ENCODE assay signal across 25 cellular contexts in the genomic region with DNA sequence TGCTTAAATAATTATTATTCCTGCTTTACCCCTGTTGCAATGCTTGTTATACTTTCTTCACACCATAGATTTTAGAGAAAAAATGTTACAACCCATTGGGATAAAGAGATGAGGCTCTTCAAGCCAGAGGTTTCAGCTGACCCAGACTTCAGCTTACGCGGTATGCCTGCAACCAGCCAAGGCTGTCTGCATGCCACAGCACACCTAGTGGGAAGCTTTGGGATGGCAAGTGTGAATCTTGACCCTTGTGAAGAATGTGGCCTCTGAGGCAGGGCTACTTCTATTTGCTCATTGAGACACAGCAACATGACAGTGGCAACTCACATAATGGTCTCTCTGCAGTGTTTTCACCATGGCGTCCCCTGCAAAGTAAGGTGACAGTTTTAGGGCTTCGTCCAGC.
DNase-seq lines count a peak whose midpoint lies in the region; ATAC-seq, FAIRE-seq and TF ChIP-seq lines count a peak whose summit lies in the region.
"Had no signal": no experiment of that assay in that cellular context is flagged by ENCODE, and none has a peak within 500 bp of the region (broad histone marks: within the 10 kb centered on the region; RNA-seq: fewer than 3 reads in every experiment).

No MANE protein-coding gene starts in this region.

- TF ChIP-seq CTCF in GM12874 (IDR thresholded peaks at IDR 0.05; ENCODE audit: insufficient read depth, low read depth, low read length) (peak; percentile 22; the same call in 1 of the 2 replicates), MM.1S (IDR thresholded peaks at IDR 0.05; ENCODE audit: low read length) (peak; percentile 15; the same call in 1 of the 2 replicates), H1 (IDR thresholded peaks at IDR 0.05; ENCODE audit: control extremely low read depth in 1 of 3, insufficient read depth in 1 of 3, low read depth in 1 of 3, low read length in 3 of 3) (peak; percentile 58 to 94 (median 81)), neural progenitor cell (IDR thresholded peaks at IDR 0.05) (peak; percentile 51), heart right ventricle (IDR thresholded peaks at IDR 0.05) (no peak)

- H4K8ac ChIP-seq in H1 (ENCODE audit: extremely low read depth, insufficient read depth, low read length), result no peak overlapping the region

- no peak overlapping the region for H3K4me3 Mint-ChIP-seq in neural progenitor cell
- H3K4me3 Mint-ChIP-seq: B cell; memory B cell; naive thymus-derived CD4-positive, alpha-beta T cell had no signal

- H4K5ac ChIP-seq in H1 (ENCODE audit: insufficient read length, low read depth, low read length), result no peak overlapping the region

- no peak overlapping the region for H3K23ac ChIP-seq in H1 (ENCODE audit: insufficient read length)

- H3K27ac ChIP-seq in MM.1S (ENCODE audit: low read length), result no peak overlapping the region
- no peak overlapping the region for H3K27ac ChIP-seq in H1 (ENCODE audit: low read depth, low read length)
- H3K27ac ChIP-seq in neural progenitor cell, result no peak overlapping the region
- H3K27ac ChIP-seq in heart right ventricle, result no peak overlapping the region
- H3K27ac ChIP-seq: cardiac muscle cell, dorsolateral prefrontal cortex, GM23248, prostate gland, SJSA1, vagina had no signal

- H3K14ac ChIP-seq in H1 (ENCODE audit: insufficient read length), result no peak overlapping the region

- H3K4me3 ChIP-seq in MM.1S (ENCODE audit: low read length) (no peak overlapping the region), H1 (ENCODE audit: extremely low read depth in 1 of 4, insufficient read depth in 2 of 4, low read depth in 3 of 4, low read length in 4 of 4) (no peak overlapping the region), neural progenitor cell (no peak overlapping the region), heart right ventricle (no peak overlapping the region)
- H3K4me3 ChIP-seq: cardiac muscle cell, dorsolateral prefrontal cortex, GM23248, prostate gland, SJSA1, smooth muscle cell, vagina had no signal

- no peaks in the 10 kb centered on the region for H3K79me1 ChIP-seq in H1 (ENCODE audit: low read depth, low read length)

- TF ChIP-seq RAD21 in H1 (IDR thresholded peaks at IDR 0.05 in 1 of 2, conservative IDR thresholded peaks at IDR 0.05 in 1 of 2; ENCODE audit: low read depth in 2 of 2, low read length in 2 of 2), result peak; percentile 64 to 73

- no peaks in the 10 kb centered on the region for H3K4me1 Mint-ChIP-seq in neural progenitor cell
- H3K4me1 Mint-ChIP-seq: B cell; IgD-negative memory B cell; memory B cell; naive thymus-derived CD4-positive, alpha-beta T cell had no signal

- WGBS in H1 (ENCODE audit: extremely low coverage in 1 of 2, insufficient coverage in 1 of 2, insufficient read length in 1 of 2, insufficient replicate concordance in 2 of 2, low coverage in 1 of 2, low lambda C conversion rate in 2 of 2, missing lambda C conversion rate in 1 of 2), 2 experiments, result 82% methylated on average over 4 of the region's 4 CpGs; no CpG with 5 or more reads in 1 of the 2 experiments
- WGBS in heart right ventricle, 2 donors, result 83% methylated on average over 4 of the region's 4 CpGs

- H3K23me2 ChIP-seq in H1 (ENCODE audit: low read depth, low read length), result no peaks in the 10 kb centered on the region

- no peak for ATAC-seq in HG03571 (IDR thresholded peaks at IDR 0.05; ENCODE audit: unreplicated experiment)
- no peak for ATAC-seq in heart right ventricle
- ATAC-seq: naive thymus-derived CD4-positive, alpha-beta T cell had no signal

- H3K9me3 ChIP-seq in MM.1S (replicated peaks; ENCODE audit: insufficient read depth, low read length), result no peaks in the 10 kb centered on the region
- peaks cover 0 to 2% of the 10 kb centered on the region in 2 experiments; a peak in 1 of 4 replicates for H3K9me3 ChIP-seq in H1 (ENCODE audit: insufficient read depth in 2 of 2, low read depth in 1 of 2, low read length in 1 of 2)
- no peaks in the 10 kb centered on the region for H3K9me3 ChIP-seq in neural progenitor cell (ENCODE audit: low read depth)
- peaks cover 0 to 14% (median 0%) of the 10 kb centered on the region in 11 donors for H3K9me3 ChIP-seq in heart right ventricle
- H3K9me3 ChIP-seq: prostate gland, SJSA1, vagina had no signal

- no peak overlapping the region for H2BK12ac ChIP-seq in H1 (ENCODE audit: low read depth, low read length)

- CTCF ChIA-PET in H1 (lab: Charles Lee; ENCODE audit: partially characterized antibody), result interaction anchor here (0.5 to 3.3 kb wide), 23 partner anchors 9 to 1022 kb away, joined by 3 to 15 read pairs (median 4); no protein-coding TSS in a partner anchor

- H3K9me2 ChIP-seq in MM.1S (replicated peaks; ENCODE audit: insufficient read depth, low read length), result no peaks in the 10 kb centered on the region

- H3K4me1 ChIP-seq in MM.1S (ENCODE audit: low read length), result no peaks in the 10 kb centered on the region
- peaks cover 0 to 6% (median 0%) of the 10 kb centered on the region in 4 experiments; a peak in 1 of 7 replicates for H3K4me1 ChIP-seq in H1 (replicated peaks in 1 of 4; ENCODE audit: control insufficient read depth in 3 of 4, insufficient read depth in 4 of 4, low read length in 3 of 4)
- H3K4me1 ChIP-seq in neural progenitor cell, result no peaks in the 10 kb centered on the region
- H3K4me1 ChIP-seq in heart right ventricle, result no peaks in the 10 kb centered on the region
- H3K4me1 ChIP-seq: prostate gland, SJSA1, vagina had no signal

- no peaks in the 10 kb centered on the region for H3K79me2 ChIP-seq in MM.1S (ENCODE audit: low read length)
- H3K79me2 ChIP-seq in H1 (ENCODE audit: control insufficient read depth in 1 of 2, insufficient read depth in 2 of 2, low read length in 2 of 2), result no peaks in the 10 kb centered on the region
- H3K79me2 ChIP-seq in neural progenitor cell (ENCODE audit: low read depth), result no peaks in the 10 kb centered on the region

- no peak overlapping the region for H3K56ac ChIP-seq in H1 (replicated peaks; ENCODE audit: insufficient read length, low read depth, low read length)

- no peaks in the 10 kb centered on the region for H4K20me1 ChIP-seq in MM.1S (ENCODE audit: insufficient read depth, low read length)
- no peaks in the 10 kb centered on the region for H4K20me1 ChIP-seq in H1 (replicated peaks in 1 of 2; ENCODE audit: control insufficient read depth in 1 of 2, insufficient read depth in 2 of 2, low read length in 2 of 2)
- no peaks in the 10 kb centered on the region for H4K20me1 ChIP-seq in neural progenitor cell (ENCODE audit: low read depth)

- H4K91ac ChIP-seq in H1 (replicated peaks; ENCODE audit: insufficient read length, low read length), result no peak overlapping the region

- intact Hi-C loops in heart right ventricle (cut with DNase I), result no loop called here

- DNase-seq in MM.1S (no peak), H1 (ENCODE audit: low read depth in 1 of 2, low spot score in 2 of 2) (peak; percentile 17 to 72), neural progenitor cell (ENCODE audit: low spot score) (peak; percentile 45), heart right ventricle (no peak)
- DNase-seq in activated naive CD4-positive, alpha-beta T cell treated with Interleukin-2 at 50 U/mL for 16 hours, result no peak
- DNase-seq: activated CD4-positive, alpha-beta T cell treated with anti-CD3 and anti-CD28 coated beads for 1 hour; dorsolateral prefrontal cortex; GDM1; GM23248; kidney; naive thymus-derived CD4-positive, alpha-beta T cell; NCI-H1092 treated with DMSO at 0.1 percent for 48 hours; NCI-H524 treated with DMSO at 0.1 percent for 48 hours; stimulated activated CD4-positive, alpha-beta T cell treated with anti-CD3 and anti-CD28 coated beads, Interleukin-4, amount 100 ng/mL, for 24 hours had no signal

- H2BK120ac ChIP-seq in H1 (replicated peaks; ENCODE audit: low read depth, low read length), result no peak overlapping the region

- H3K9ac ChIP-seq in MM.1S (ENCODE audit: low read length) (no peak overlapping the region), H1 (replicated peaks in 1 of 4; ENCODE audit: extremely low read depth in 1 of 4, low read depth in 3 of 4, low read length in 3 of 4) (no peak overlapping the region), neural progenitor cell (no peak overlapping the region)
- H3K9ac ChIP-seq: GM23248 had no signal

- no peaks in the 10 kb centered on the region for H3K36me3 ChIP-seq in MM.1S (replicated peaks; ENCODE audit: insufficient read depth, low read length)
- H3K36me3 ChIP-seq in H1 (ENCODE audit: control insufficient read depth in 2 of 4, insufficient read depth in 4 of 4, low read length in 3 of 4), result no peaks in the 10 kb centered on the region
- no peaks in the 10 kb centered on the region for H3K36me3 ChIP-seq in neural progenitor cell
- no peaks in the 10 kb centered on the region for H3K36me3 ChIP-seq in heart right ventricle
- H3K36me3 ChIP-seq: cardiac muscle cell, prostate gland, SJSA1, vagina had no signal

- no peak overlapping the region for H2BK5ac ChIP-seq in H1 (ENCODE audit: low read depth, low read length)

- H3K4ac ChIP-seq in H1 (replicated peaks; ENCODE audit: insufficient read length, low read depth, low read length), result no peak overlapping the region

- H3K4me2 ChIP-seq in MM.1S (ENCODE audit: low read depth, low read length), result no peak overlapping the region
- H3K4me2 ChIP-seq in H1 (ENCODE audit: insufficient read depth in 1 of 2, low read depth in 2 of 2, low read length in 2 of 2), result no peak overlapping the region
- H3K4me2 ChIP-seq in neural progenitor cell, result no peak overlapping the region
- H3K4me2 ChIP-seq: smooth muscle cell had no signal

- H3K36me3 Mint-ChIP-seq in neural progenitor cell, result no peaks in the 10 kb centered on the region
- H3K36me3 Mint-ChIP-seq: IgD-negative memory B cell; naive thymus-derived CD4-positive, alpha-beta T cell had no signal

- no peaks in the 10 kb centered on the region for H3K27me3 Mint-ChIP-seq in neural progenitor cell (ENCODE audit: insufficient read depth, low read depth)
- H3K27me3 Mint-ChIP-seq: B cell, IgD-negative memory B cell, memory B cell had no signal

- H3F3A ChIP-seq in MM.1S (ENCODE audit: insufficient read depth, low read length) (no peaks in the 10 kb centered on the region), neural progenitor cell (ENCODE audit: low read depth) (no peaks in the 10 kb centered on the region)

- FAIRE-seq in H1 (lab: Jason Lieb, UNC), result peak; percentile 97
- FAIRE-seq: D721Med, kidney had no signal

- H2BK20ac ChIP-seq in H1 (ENCODE audit: low read length), result no peak overlapping the region

- no peak overlapping the region for H2BK15ac ChIP-seq in H1 (ENCODE audit: low read length)

- H3K9me3 Mint-ChIP-seq in neural progenitor cell, result peaks cover 5% of the 10 kb centered on the region

- H3K18ac ChIP-seq in H1 (ENCODE audit: extremely low read depth, low read length), result no peak overlapping the region

- POLR2A ChIA-PET in H1 (lab: Charles Lee; ENCODE audit: partially characterized antibody), result no interaction called here

- no peak overlapping the region for H2AFZ ChIP-seq in MM.1S (ENCODE audit: low read length)
- no peak overlapping the region for H2AFZ ChIP-seq in H1 (ENCODE audit: low read length)
- no peak overlapping the region for H2AFZ ChIP-seq in neural progenitor cell (replicated peaks)
- H2AFZ ChIP-seq: GM23248 had no signal

- no peak overlapping the region for H2AK5ac ChIP-seq in H1 (ENCODE audit: low read depth, low read length)

- no peak for TF ChIP-seq EP300 in H1 (IDR thresholded peaks at IDR 0.05; ENCODE audit: borderline replicate concordance in 1 of 2, low read depth in 2 of 2, low read length in 2 of 2)

- H3K27ac Mint-ChIP-seq in neural progenitor cell, result no peak overlapping the region
- H3K27ac Mint-ChIP-seq: B cell; IgD-negative memory B cell; memory B cell; naive thymus-derived CD4-positive, alpha-beta T cell had no signal

- H3K27me3 ChIP-seq in MM.1S (replicated peaks; ENCODE audit: insufficient read depth, low read length) (no peaks in the 10 kb centered on the region), H1 (replicated peaks in 1 of 4; ENCODE audit: control insufficient read depth in 3 of 4, extremely low read depth in 1 of 4, insufficient read depth in 3 of 4, low read length in 3 of 4) (no peaks in the 10 kb centered on the region), neural progenitor cell (no peaks in the 10 kb centered on the region), heart right ventricle (no peaks in the 10 kb centered on the region)
- H3K27me3 ChIP-seq: cardiac muscle cell, SJSA1, vagina had no signal

- no peak for TF ChIP-seq POLR2A in H1 (IDR thresholded peaks at IDR 0.05; ENCODE audit: control extremely low read depth in 1 of 2, low read depth in 2 of 2, low read length in 2 of 2)

Comparison
In these comparisons a context has a peak if more than half of its experiments do, and no peak if none do; other contexts are left out.
1. CTCF ChIP-seq: peak in GM12874 (single experiment), MM.1S (single experiment), H1 (3 of 3) and neural progenitor cell (single experiment); none in heart right ventricle (0 of 9).
2. DNase-seq: peak in H1 (2 of 2) and neural progenitor cell (single experiment); none in MM.1S (single experiment), heart right ventricle (0 of 2) and activated naive CD4-positive, alpha-beta T cell treated with Interleukin-2 at 50 U/mL for 16 hours (single experiment).